37 cellular contexts compared by ENCODE assay signal in genomic region chr6:119204744-119205143, GRCh38.
A peak's percentile ranks its signal among the peaks of the same experiment; 100 is the strongest.
DNase-seq lines count a peak whose midpoint lies in the region; ATAC-seq, FAIRE-seq and TF ChIP-seq lines count a peak whose summit lies in the region.
"Had no signal": no experiment of that assay in that cellular context is flagged by ENCODE, and none has a peak within 500 bp of the region (broad histone marks: within the 10 kb centered on the region; RNA-seq: fewer than 3 reads in every experiment).

No MANE protein-coding gene starts in this region.

- no peak for FAIRE-seq in HepG2 (lab: Jason Lieb, UNC)
- FAIRE-seq: A204.1, A549, D721Med had no signal

- H4K20me1 ChIP-seq in HepG2 (ENCODE audit: insufficient read depth, low read length) (peaks cover 3% of the 10 kb centered on the region; the same call in 1 of the 2 replicates), osteoblast (ENCODE audit: insufficient read depth, low read length) (no peaks in the 10 kb centered on the region)
- H4K20me1 ChIP-seq: BLaER1; BLaER1 treated with 17β-estradiol and CSF1 and Interleukin-3, amounts not matched to agents 10 nM and 100 nM had no signal

- H3K36me3 Mint-ChIP-seq in activated B cell treated with CpG ODN at 0.5 μM for 24 hours (ENCODE audit: low read depth), result peaks cover 26% of the 10 kb centered on the region

- no peak for TF ChIP-seq POLR2A in HepG2 (IDR thresholded peaks at IDR 0.05; ENCODE audit: insufficient read depth in 1 of 2, low read depth in 2 of 2, low read length in 2 of 2)
- no peak for TF ChIP-seq POLR2A in right lobe of liver (IDR thresholded peaks at IDR 0.05)

- TF ChIP-seq EP300 in HepG2 (IDR thresholded peaks at IDR 0.05; ENCODE audit: low read depth in 2 of 2, low read length in 2 of 2) (no peak), HepG2 (CRISPR knock-in tag; IDR thresholded peaks at IDR 0.05; ENCODE audit: borderline replicate concordance) (no peak)

- H3K4me3 ChIP-seq in HepG2 (replicated peaks in 1 of 3; ENCODE audit: insufficient read depth in 1 of 3, low read depth in 2 of 3, low read length in 3 of 3) (no peak overlapping the region), right lobe of liver (no peak overlapping the region), osteoblast (ENCODE audit: insufficient read depth, low read length) (no peak overlapping the region), parathyroid adenoma (ENCODE audit: low read depth, low read length) (no peak overlapping the region)
- H3K4me3 ChIP-seq: A549; BLaER1; BLaER1 treated with 17β-estradiol and CSF1 and Interleukin-3, amounts not matched to agents 10 nM and 100 nM had no signal

- H3K4me2 ChIP-seq in HepG2 (ENCODE audit: low read depth, low read length), result no peak overlapping the region
- no peak overlapping the region for H3K4me2 ChIP-seq in osteoblast (ENCODE audit: insufficient read depth, low read length)
- H3K4me2 ChIP-seq in parathyroid adenoma (ENCODE audit: low read length), result no peak overlapping the region
- H3K4me2 ChIP-seq: A549; BLaER1; BLaER1 treated with 17β-estradiol and CSF1 and Interleukin-3, amounts not matched to agents 10 nM and 100 nM had no signal

- in situ Hi-C loops in HepG2 (cut with HindIII; ENCODE audit: extremely low pct_ligation_motif_present, low pct_unique_long_range_greater_than_20kb), result no loop called here

- TF ChIP-seq CTCF in HepG2 (CRISPR knock-in tag; IDR thresholded peaks at IDR 0.05) (no peak), right lobe of liver (IDR thresholded peaks at IDR 0.05) (no peak), activated B cell treated with CpG ODN at 0.5 μM for 24 hours (IDR thresholded peaks at IDR 0.05) (no peak), osteoblast (IDR thresholded peaks at IDR 0.05; ENCODE audit: extremely low read depth, low read depth, low read length) (no peak), parathyroid adenoma (IDR thresholded peaks at IDR 0.05) (no peak)

- H3K36me3 ChIP-seq in HepG2 (replicated peaks in 1 of 2; ENCODE audit: control insufficient read depth in 1 of 2, insufficient read depth in 2 of 2, low read length in 2 of 2), result peaks cover 41 to 89% of the 10 kb centered on the region in 2 experiments
- H3K36me3 ChIP-seq in right lobe of liver, result peaks cover 0 to 40% (median 11%) of the 10 kb centered on the region in 4 donors
- H3K36me3 ChIP-seq in osteoblast (ENCODE audit: insufficient read depth, low read length), result no peaks in the 10 kb centered on the region
- H3K36me3 ChIP-seq in parathyroid adenoma (ENCODE audit: control insufficient read depth, insufficient read depth, low read length), result no peaks in the 10 kb centered on the region

- BruUV-seq in HepG2 (replicated peaks; lab: Mats Ljungman, UMichigan), result no TSS peak

- DNase-seq in HepG2 (ENCODE audit: low spot score) (no peak), right lobe of liver (no peak), activated B cell treated with CpG ODN at 0.5 μM for 24 hours (no peak), osteoblast (ENCODE audit: insufficient read length, low spot score, missing footprints) (peak; percentile 3), Ammon's horn (ENCODE audit: low spot score) (no peak)
- DNase-seq: 8988T; ACHN; AML-193; BE2C; C1 segment of cervical spinal cord; Caco-2; Calu3; CD4-positive, alpha-beta memory T cell; CD4-positive, alpha-beta T cell; CD4-positive, CD25-positive, alpha-beta regulatory T cell; CD8-positive, alpha-beta memory T cell; CD8-positive, alpha-beta T cell; COR-L47; DMS 273 treated with DMSO at 0.1 percent for 48 hours; DMS153; DMS53; DMS79; DMS79 treated with DMSO at 0.1 percent for 48 hours; DND-41; EL had no signal

- H3K27me3 ChIP-seq in HepG2 (ENCODE audit: control insufficient read depth in 1 of 2, insufficient read depth in 2 of 2, low read length in 2 of 2) (no peaks in the 10 kb centered on the region), right lobe of liver (no peaks in the 10 kb centered on the region), osteoblast (ENCODE audit: insufficient read depth, low read length) (no peaks in the 10 kb centered on the region), parathyroid adenoma (ENCODE audit: control insufficient read depth, insufficient read depth, low read length) (no peaks in the 10 kb centered on the region)
- H3K27me3 ChIP-seq: BE2C; BLaER1; BLaER1 treated with 17β-estradiol and CSF1 and Interleukin-3, amounts not matched to agents 10 nM and 100 nM had no signal

- H3K9me3 Mint-ChIP-seq in activated B cell treated with CpG ODN at 0.5 μM for 24 hours, result no peaks in the 10 kb centered on the region
- H3K9me3 Mint-ChIP-seq: CD14-positive monocyte; CD4-positive, alpha-beta memory T cell; CD4-positive, alpha-beta T cell; CD8-positive, alpha-beta memory T cell; CD8-positive, alpha-beta T cell had no signal

- no peak overlapping the region for H3K4me3 Mint-ChIP-seq in activated B cell treated with CpG ODN at 0.5 μM for 24 hours
- H3K4me3 Mint-ChIP-seq: B cell; CD14-positive monocyte; CD4-positive, alpha-beta memory T cell; CD4-positive, alpha-beta T cell; CD4-positive, CD25-positive, alpha-beta regulatory T cell; CD8-positive, alpha-beta memory T cell; CD8-positive, alpha-beta T cell had no signal

- CTCF ChIA-PET in HepG2 (lab: Yijun Ruan, JAX; ENCODE audit: low intra/inter-chr PET ratio, low total read pairs), result no interaction called here
- CTCF ChIA-PET in activated B cell treated with CpG ODN at 0.5 μM for 24 hours (lab: Charles Lee), result no interaction called here

- no peak overlapping the region for H2AFZ ChIP-seq in HepG2 (ENCODE audit: low read length)
- H2AFZ ChIP-seq in osteoblast (ENCODE audit: low read length), result no peak overlapping the region
- H2AFZ ChIP-seq in parathyroid adenoma, result peak overlapping the region; percentile 48

- H3K4me1 Mint-ChIP-seq in activated B cell treated with CpG ODN at 0.5 μM for 24 hours, result peaks cover 20% of the 10 kb centered on the region

- ATAC-seq in HepG2, result no peak
- no peak for ATAC-seq in right lobe of liver
- no peak for ATAC-seq in activated B cell treated with CpG ODN at 0.5 μM for 24 hours (ENCODE audit: low read depth)
- no peak for ATAC-seq in HG03139 (IDR thresholded peaks at IDR 0.05; ENCODE audit: unreplicated experiment)
- ATAC-seq in GM21447 (IDR thresholded peaks at IDR 0.05; ENCODE audit: unreplicated experiment), result no peak
- ATAC-seq: A549; CD8-positive, alpha-beta T cell had no signal

- H3K9ac ChIP-seq in HepG2 (ENCODE audit: insufficient read depth, low read depth, low read length) (no peak overlapping the region), parathyroid adenoma (no peak overlapping the region)
- H3K9ac ChIP-seq: BLaER1; BLaER1 treated with 17β-estradiol and CSF1 and Interleukin-3, amounts not matched to agents 10 nM and 100 nM had no signal

- 95% methylated on average over 3 of the region's 3 CpGs for WGBS in HepG2 (ENCODE audit: low lambda C conversion rate)
- 94% methylated on average over 3 of the region's 3 CpGs for WGBS in right lobe of liver (ENCODE audit: insufficient coverage, low coverage, low lambda C conversion rate, missing lambda C conversion rate)

- intact Hi-C loops in HepG2 (cut with micrococcal nuclease; ENCODE audit: unreplicated experiment) (no loop called here), right lobe of liver (cut with DNase I) (no loop called here), activated B cell treated with CpG ODN at 0.5 μM for 24 hours (cut with micrococcal nuclease) (no loop called here)

- POLR2A ChIA-PET in HepG2 (lab: Yijun Ruan, JAX), result no interaction called here
- POLR2A ChIA-PET in activated B cell treated with CpG ODN at 0.5 μM for 24 hours (lab: Charles Lee), result no interaction called here

- H3K9me3 ChIP-seq in HepG2 (ENCODE audit: low read length), result no peaks in the 10 kb centered on the region
- no peaks in the 10 kb centered on the region for H3K9me3 ChIP-seq in right lobe of liver
- H3K9me3 ChIP-seq in osteoblast (ENCODE audit: low read depth, low read length), result no peaks in the 10 kb centered on the region
- no peaks in the 10 kb centered on the region for H3K9me3 ChIP-seq in parathyroid adenoma (ENCODE audit: control insufficient read depth, low read length)
- H3K9me3 ChIP-seq: A549; BE2C; BLaER1; BLaER1 treated with 17β-estradiol and CSF1 and Interleukin-3, amounts not matched to agents 10 nM and 100 nM; Caco-2 had no signal

- peak overlapping the region; percentile 38 for H3K27ac Mint-ChIP-seq in activated B cell treated with CpG ODN at 0.5 μM for 24 hours
- H3K27ac Mint-ChIP-seq: B cell; CD4-positive, alpha-beta T cell; CD4-positive, CD25-positive, alpha-beta regulatory T cell; CD8-positive, alpha-beta T cell had no signal

- no peak for TF ChIP-seq RAD21 in HepG2 (CRISPR knock-in tag; IDR thresholded peaks at IDR 0.05)

- peaks cover 3% of the 10 kb centered on the region for H3K79me2 ChIP-seq in HepG2 (ENCODE audit: insufficient read depth, low read length)
- no peaks in the 10 kb centered on the region for H3K79me2 ChIP-seq in osteoblast (ENCODE audit: insufficient read depth, low read length)
- no peaks in the 10 kb centered on the region for H3K79me2 ChIP-seq in parathyroid adenoma

- no peak overlapping the region for H3K27ac ChIP-seq in HepG2 (ENCODE audit: extremely low read length, insufficient read depth, low read length)
- no peak overlapping the region for H3K27ac ChIP-seq in right lobe of liver
- no peak overlapping the region for H3K27ac ChIP-seq in osteoblast (ENCODE audit: low read depth, low read length)
- peak overlapping the region; percentile 7 for H3K27ac ChIP-seq in parathyroid adenoma
- H3K27ac ChIP-seq: 22Rv1; A549; BLaER1; BLaER1 treated with 17β-estradiol and CSF1 and Interleukin-3, amounts not matched to agents 10 nM and 100 nM; C4-2B had no signal

- H3K4me1 ChIP-seq in HepG2 (ENCODE audit: insufficient read depth, low read length) (peaks cover 2% of the 10 kb centered on the region), right lobe of liver (peaks cover 0 to 15% (median under 1%) of the 10 kb centered on the region in 4 donors), osteoblast (ENCODE audit: insufficient read depth, low read length) (no peaks in the 10 kb centered on the region), parathyroid adenoma (peaks cover 19% of the 10 kb centered on the region)
- H3K4me1 ChIP-seq: A549, Caco-2 had no signal

- H3K27me3 Mint-ChIP-seq in activated B cell treated with CpG ODN at 0.5 μM for 24 hours, result no peaks in the 10 kb centered on the region
- H3K27me3 Mint-ChIP-seq: B cell; CD4-positive, alpha-beta memory T cell; CD4-positive, alpha-beta T cell; CD4-positive, CD25-positive, alpha-beta regulatory T cell; CD8-positive, alpha-beta memory T cell had no signal

TF ChIP-seq in HepG2, 621 proteins besides CTCF, POLR2A, EP300 and RAD21:
- TF ChIP-seq AGO2 (optimal IDR thresholded peaks at IDR 0.05; ENCODE audit: low read depth, low read length) (peak; percentile 51), RNF2 (conservative IDR thresholded peaks at IDR 0.05; ENCODE audit: low read depth) (no peak), SIX1 (CRISPR knock-in tag; IDR thresholded peaks at IDR 0.05; ENCODE audit: borderline replicate concordance) (no peak), MAFF (IDR thresholded peaks at IDR 0.05; ENCODE audit: low read depth, low read length) (no peak), HHEX (CRISPR knock-in tag; IDR thresholded peaks at IDR 0.05) (no peak), RBM22 (optimal IDR thresholded peaks at IDR 0.05; ENCODE audit: low read length) (peak; percentile 62)
TF ChIP-seq in HepG2: peak in this region for 2.
